3 cellular contexts compared by ENCODE assay signal in the genomic region with DNA sequence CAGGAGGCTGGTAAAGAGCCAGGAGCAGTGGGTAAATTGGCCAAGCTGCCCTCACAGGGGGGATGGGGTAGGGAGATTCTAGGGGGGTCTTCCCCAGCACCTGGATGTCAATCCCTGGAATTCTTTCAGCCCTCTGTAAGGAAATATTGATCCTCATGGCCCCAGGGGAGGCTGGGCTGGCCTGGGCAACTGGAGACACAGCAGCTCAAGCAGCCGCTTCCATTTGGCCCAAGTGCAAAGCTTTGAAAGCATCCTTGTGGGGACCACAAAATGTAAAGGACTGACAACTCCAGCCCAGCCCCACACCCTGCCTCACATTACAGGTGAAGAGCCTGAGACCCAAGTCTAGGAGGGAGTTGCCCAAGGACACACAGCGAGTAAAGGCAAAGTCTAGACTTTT.
TF ChIP-seq lines count a peak whose summit lies in the region.

No MANE protein-coding gene starts in this region.

TF ChIP-seq in SK-N-SH, 30 proteins besides CTCF, POLR2A, EP300 and RAD21 (continues in another document):
- TF ChIP-seq POLR2AphosphoS5 (IDR thresholded peaks at IDR 0.05; ENCODE audit: low read depth, low read length) (no peak), GABPA (IDR thresholded peaks at IDR 0.05; ENCODE audit: low read depth) (no peak), ELF1 (IDR thresholded peaks at IDR 0.05) (no peak), SMC3 (IDR thresholded peaks at IDR 0.05; ENCODE audit: low read depth, low read length) (no peak), MEF2A (IDR thresholded peaks at IDR 0.05; ENCODE audit: borderline replicate concordance, low read depth) (no peak), FOSL2 (IDR thresholded peaks at IDR 0.05; ENCODE audit: borderline replicate concordance, low read depth) (no peak), GATA2 (CRISPR knock-in tag; IDR thresholded peaks at IDR 0.05) (no peak), RFX5 (IDR thresholded peaks at IDR 0.05; ENCODE audit: low read length) (no peak), SIN3A (IDR thresholded peaks at IDR 0.05; ENCODE audit: borderline replicate concordance, low read depth, low read length) (no peak), IRF3 (IDR thresholded peaks at IDR 0.05; ENCODE audit: low read depth, low read length) (no peak), EZH2phosphoT487 (IDR thresholded peaks at IDR 0.05; ENCODE audit: borderline replicate concordance, low read depth) (no peak), MAX (IDR thresholded peaks at IDR 0.05; ENCODE audit: low read depth) (no peak), USF1 (IDR thresholded peaks at IDR 0.05; ENCODE audit: borderline replicate concordance, low read depth) (no peak), RXRA (IDR thresholded peaks at IDR 0.05; ENCODE audit: borderline replicate concordance, low read depth) (no peak), USF2 (IDR thresholded peaks at IDR 0.05; ENCODE audit: borderline replicate concordance, low read depth, low read length) (no peak), YY1 (IDR thresholded peaks at IDR 0.05; ENCODE audit: low read depth) (no peak)
- TF ChIP-seq, protein P1, sequence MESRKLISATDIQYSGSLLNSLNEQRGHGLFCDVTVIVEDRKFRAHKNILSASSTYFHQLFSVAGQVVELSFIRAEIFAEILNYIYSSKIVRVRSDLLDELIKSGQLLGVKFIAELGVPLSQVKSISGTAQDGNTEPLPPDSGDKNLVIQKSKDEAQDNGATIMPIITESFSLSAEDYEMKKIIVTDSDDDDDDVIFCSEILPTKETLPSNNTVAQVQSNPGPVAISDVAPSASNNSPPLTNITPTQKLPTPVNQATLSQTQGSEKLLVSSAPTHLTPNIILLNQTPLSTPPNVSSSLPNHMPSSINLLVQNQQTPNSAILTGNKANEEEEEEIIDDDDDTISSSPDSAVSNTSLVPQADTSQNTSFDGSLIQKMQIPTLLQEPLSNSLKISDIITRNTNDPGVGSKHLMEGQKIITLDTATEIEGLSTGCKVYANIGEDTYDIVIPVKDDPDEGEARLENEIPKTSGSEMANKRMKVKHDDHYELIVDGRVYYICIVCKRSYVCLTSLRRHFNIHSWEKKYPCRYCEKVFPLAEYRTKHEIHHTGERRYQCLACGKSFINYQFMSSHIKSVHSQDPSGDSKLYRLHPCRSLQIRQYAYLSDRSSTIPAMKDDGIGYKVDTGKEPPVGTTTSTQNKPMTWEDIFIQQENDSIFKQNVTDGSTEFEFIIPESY (IDR thresholded peaks at IDR 0.05; ENCODE audit: borderline replicate concordance, low read depth) = no peak

TF ChIP-seq in SK-N-SH treated with all-trans-retinoic acid at 6 μM for 48 hours, 23 proteins besides CTCF, POLR2A, EP300 and RAD21:
- no peak for TF ChIP-seq GLIS3 (CRISPR knock-in tag; IDR thresholded peaks at IDR 0.05)
- no peak for TF ChIP-seq ZNF70 (CRISPR knock-in tag; IDR thresholded peaks at IDR 0.05)
- no peak for TF ChIP-seq TSHZ2 (CRISPR knock-in tag; IDR thresholded peaks at IDR 0.05)
- no peak for TF ChIP-seq ESRRG (CRISPR knock-in tag; IDR thresholded peaks at IDR 0.05)
- TF ChIP-seq ZFP30 (CRISPR knock-in tag; IDR thresholded peaks at IDR 0.05) = no peak
- TF ChIP-seq RARB (CRISPR knock-in tag; IDR thresholded peaks at IDR 0.05) = no peak
- TF ChIP-seq ZC3H10 (CRISPR knock-in tag; IDR thresholded peaks at IDR 0.05) = no peak
- TF ChIP-seq OSR1 (CRISPR knock-in tag; IDR thresholded peaks at IDR 0.05) = no peak
- no peak for TF ChIP-seq PPARA (CRISPR knock-in tag; IDR thresholded peaks at IDR 0.05; ENCODE audit: borderline replicate concordance)
- no peak for TF ChIP-seq TCF4 (CRISPR knock-in tag; IDR thresholded peaks at IDR 0.05; ENCODE audit: borderline replicate concordance)
- no peak for TF ChIP-seq ZFP3 (CRISPR knock-in tag; IDR thresholded peaks at IDR 0.05)
TF ChIP-seq in SK-N-SH treated with all-trans-retinoic acid at 6 μM for 48 hours: peak in this region for 0.

TF ChIP-seq in H1, 55 proteins besides CTCF, POLR2A, EP300 and RAD21:
- TF ChIP-seq CTBP2 (IDR thresholded peaks at IDR 0.05; ENCODE audit: borderline replicate concordance, insufficient read depth, insufficient read length, low read length) (no peak), SRF (IDR thresholded peaks at IDR 0.05; ENCODE audit: low read depth, low read length) (no peak), PHF8 (conservative IDR thresholded peaks at IDR 0.05; ENCODE audit: low read depth, low read length) (no peak), CREB1 (IDR thresholded peaks at IDR 0.05) (no peak), SP1 (IDR thresholded peaks at IDR 0.05; ENCODE audit: low read depth, low read length) (no peak), MAFK (IDR thresholded peaks at IDR 0.05; ENCODE audit: low read depth, low read length) (no peak), HDAC2 (IDR thresholded peaks at IDR 0.05; ENCODE audit: borderline replicate concordance in 1 of 2, low read depth in 2 of 2, low read length in 2 of 2) (no peak), ASH2L (IDR thresholded peaks at IDR 0.05; ENCODE audit: low read length) (no peak), SUZ12 (IDR thresholded peaks at IDR 0.05; ENCODE audit: low read length) (no peak), KDM5A (IDR thresholded peaks at IDR 0.05; ENCODE audit: low read length) (no peak), CBX5 (IDR thresholded peaks at IDR 0.05; ENCODE audit: low read depth, low read length) (no peak), GABPA (IDR thresholded peaks at IDR 0.05; ENCODE audit: borderline replicate concordance, insufficient read depth, low read length) (no peak), FOSL1 (IDR thresholded peaks at IDR 0.05; ENCODE audit: insufficient read depth, low read depth, low read length) (no peak), BCL11A (IDR thresholded peaks at IDR 0.05; ENCODE audit: low read depth in 2 of 2, low read length in 2 of 2) (no peak), HDAC6 (IDR thresholded peaks at IDR 0.05; ENCODE audit: low read depth, low read length) (no peak), NANOG (IDR thresholded peaks at IDR 0.05; ENCODE audit: insufficient read depth, low read depth, low read length, poor library complexity, severe bottlenecking) (no peak)
